ENCODE assay signal across 8 cellular contexts in the genomic region with DNA sequence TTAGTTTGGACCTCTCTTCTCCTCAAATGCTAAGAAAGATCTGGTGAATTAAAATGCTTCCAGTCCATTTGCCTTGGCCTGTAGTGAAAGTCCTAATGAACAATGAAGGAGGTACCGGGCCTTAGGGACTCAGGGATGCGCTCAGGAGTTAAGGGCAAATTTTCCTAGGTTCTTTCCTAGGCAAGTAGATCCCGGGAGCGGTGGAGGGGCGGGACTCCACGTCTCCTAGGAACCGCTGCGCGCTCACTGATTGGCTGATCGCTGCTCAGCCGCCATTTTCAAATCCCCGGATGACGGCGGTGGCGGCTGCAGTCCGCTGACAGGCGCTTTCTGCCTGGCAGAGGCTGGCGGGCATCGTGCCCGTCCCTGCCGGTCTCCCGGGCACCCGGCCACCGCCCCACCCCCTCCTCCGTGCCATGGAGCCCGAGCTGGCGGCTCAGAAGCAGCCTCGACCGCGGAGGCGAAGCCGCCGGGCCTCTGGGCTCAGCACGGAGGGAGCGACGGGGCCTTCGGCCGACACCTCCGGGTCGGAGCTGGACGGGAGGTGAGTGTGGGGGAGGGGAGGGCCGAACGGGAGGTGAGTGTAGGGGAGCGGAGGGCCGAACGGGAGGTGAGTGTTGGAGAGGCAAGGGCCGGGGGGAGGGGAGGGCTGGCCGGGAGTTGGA. TPM values are rescaled to one million over a fixed set of nuclear protein-coding genes. Genes with fewer than 3 reads are reported as not detected.
A peak's percentile ranks its signal among the peaks of the same experiment; 100 is the strongest.
DNase-seq lines count a peak whose midpoint lies in the region; ATAC-seq, FAIRE-seq and TF ChIP-seq lines count a peak whose summit lies in the region.

A gene with protein sequence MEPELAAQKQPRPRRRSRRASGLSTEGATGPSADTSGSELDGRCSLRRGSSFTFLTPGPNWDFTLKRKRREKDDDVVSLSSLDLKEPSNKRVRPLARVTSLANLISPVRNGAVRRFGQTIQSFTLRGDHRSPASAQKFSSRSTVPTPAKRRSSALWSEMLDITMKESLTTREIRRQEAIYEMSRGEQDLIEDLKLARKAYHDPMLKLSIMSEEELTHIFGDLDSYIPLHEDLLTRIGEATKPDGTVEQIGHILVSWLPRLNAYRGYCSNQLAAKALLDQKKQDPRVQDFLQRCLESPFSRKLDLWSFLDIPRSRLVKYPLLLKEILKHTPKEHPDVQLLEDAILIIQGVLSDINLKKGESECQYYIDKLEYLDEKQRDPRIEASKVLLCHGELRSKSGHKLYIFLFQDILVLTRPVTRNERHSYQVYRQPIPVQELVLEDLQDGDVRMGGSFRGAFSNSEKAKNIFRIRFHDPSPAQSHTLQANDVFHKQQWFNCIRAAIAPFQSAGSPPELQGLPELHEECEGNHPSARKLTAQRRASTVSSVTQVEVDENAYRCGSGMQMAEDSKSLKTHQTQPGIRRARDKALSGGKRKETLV (plus strand): TSS at position 281 of the 665 bp plus-strand sequence. CDS start 136 bp downstream, at position 417.

- peak within 1 kb of the TSS; percentile 80 for H3K9ac ChIP-seq in OCI-LY1 (ENCODE audit: low read length)

- peak within 1 kb of the TSS; percentile 97 for H2AFZ ChIP-seq in OCI-LY1 (ENCODE audit: low read length)

- H3K9me2 ChIP-seq in OCI-LY1 (ENCODE audit: low read depth, low read length) = no peaks in the 10 kb centered on the region

- peaks cover 20% of the 10 kb centered on the region for H3K4me1 ChIP-seq in OCI-LY1 (ENCODE audit: insufficient read depth, low read length, severe bottlenecking)
- peaks cover 3% of the 10 kb centered on the region for H3K4me1 ChIP-seq in mucosa of descending colon (ENCODE audit: low read depth)

- no peak for FAIRE-seq in D721Med (lab: Jason Lieb, UNC)

- no peaks in the 10 kb centered on the region for H4K20me1 ChIP-seq in OCI-LY1 (ENCODE audit: insufficient read depth, low read length)

- H3F3A ChIP-seq in OCI-LY1 (ENCODE audit: insufficient read depth, low read length) = no peaks in the 10 kb centered on the region

- intact Hi-C loops in mucosa of descending colon (cut with DNase I, micrococcal nuclease) = no loop called here

- ATAC-seq in GM21390 (IDR thresholded peaks at IDR 0.05; ENCODE audit: unreplicated experiment) (peak; percentile 98), mucosa of descending colon (peak; percentile 99)

- DNase-seq in D721Med (ENCODE audit: insufficient read length, low spot score) = peak; percentile 60
- DNase-seq in HUDEP-2 (lab: John Stamatoyannopoulos, UW; ENCODE audit: unreplicated experiment in 76 of 76) = peak in 74 of 76 experiments; percentile 30 to 88 (median 76)
- DNase-seq in activated T-cell treated with anti-CD3 and anti-CD28 coated beads for 4 hours = peak; percentile 42
- DNase-seq in epithelial cell of proximal tubule (ENCODE audit: low read depth) = no peak
- DNase-seq in mucosa of descending colon = peak; percentile 89 to 95 (median 93)
- DNase-seq in stimulated activated CD8-positive, alpha-beta memory T cell treated with anti-CD3 and anti-CD28 coated beads, Interleukin-4, amount 100 ng/mL, for 4 hours (ENCODE audit: low read depth in 2 of 2, low spot score in 1 of 2) = peak; percentile 11 to 14

- H3K36me3 ChIP-seq in OCI-LY1 (ENCODE audit: insufficient read depth, low read length) (peaks cover 14% of the 10 kb centered on the region), mucosa of descending colon (ENCODE audit: low read depth) (no peaks in the 10 kb centered on the region)

- peak within 1 kb of the TSS; percentile 100 for H3K4me2 ChIP-seq in OCI-LY1 (ENCODE audit: low read length)

- 0 out of 2 replicates have a peak, but pooled peaks cover 6% of the 10 kb centered on the region for H3K9me3 ChIP-seq in OCI-LY1 (ENCODE audit: low read length)
- H3K9me3 ChIP-seq in mucosa of descending colon = no peaks in the 10 kb centered on the region

- H3K79me2 ChIP-seq in OCI-LY1 (ENCODE audit: insufficient read depth, low read length) = peaks cover 35% of the 10 kb centered on the region

- H3K27me3 ChIP-seq in OCI-LY1 (ENCODE audit: insufficient read depth, low read length) = no peaks in the 10 kb centered on the region

- H3K4me3 ChIP-seq in OCI-LY1 (ENCODE audit: low read depth, low read length, poor library complexity, severe bottlenecking) (peak within 1 kb of the TSS; percentile 84), epithelial cell of proximal tubule (ENCODE audit: low read depth, low read length) (peak within 1 kb of the TSS; percentile 88), mucosa of descending colon (peak within 1 kb of the TSS; percentile 35)

- TF ChIP-seq CTCF in D721Med (IDR thresholded peaks at IDR 0.05; ENCODE audit: insufficient read depth, missing control alignments) = no peak
- TF ChIP-seq CTCF in OCI-LY1 (IDR thresholded peaks at IDR 0.05; ENCODE audit: low read length) = no peak
- no peak for TF ChIP-seq CTCF in epithelial cell of proximal tubule (conservative IDR thresholded peaks at IDR 0.05; ENCODE audit: low read depth, low read length)
- TF ChIP-seq CTCF in mucosa of descending colon (IDR thresholded peaks at IDR 0.05) = no peak

- H3K27ac ChIP-seq in OCI-LY1 (ENCODE audit: low read depth, low read length, poor library complexity, severe bottlenecking) = no peak within 1 kb of the TSS

RNA-seq across cellular contexts. Expression of the gene that starts here (rescaled TPM):
- total RNA-seq in epithelial cell of proximal tubule (82.3 and 122 TPM in 2 replicates), mucosa of descending colon (100 to 1,000 TPM; 213 to 399 (median 359) TPM)

Comparison
In these comparisons a context has a peak if more than half of its experiments do, and no peak if none do; other contexts are left out.
1. H3K4me3 ChIP-seq: peak in every context shown above with its lines; median percentile 88 in epithelial cell of proximal tubule; 84 in OCI-LY1; 35 in mucosa of descending colon.